23 cellular contexts compared by ENCODE assay signal in the genomic region with DNA sequence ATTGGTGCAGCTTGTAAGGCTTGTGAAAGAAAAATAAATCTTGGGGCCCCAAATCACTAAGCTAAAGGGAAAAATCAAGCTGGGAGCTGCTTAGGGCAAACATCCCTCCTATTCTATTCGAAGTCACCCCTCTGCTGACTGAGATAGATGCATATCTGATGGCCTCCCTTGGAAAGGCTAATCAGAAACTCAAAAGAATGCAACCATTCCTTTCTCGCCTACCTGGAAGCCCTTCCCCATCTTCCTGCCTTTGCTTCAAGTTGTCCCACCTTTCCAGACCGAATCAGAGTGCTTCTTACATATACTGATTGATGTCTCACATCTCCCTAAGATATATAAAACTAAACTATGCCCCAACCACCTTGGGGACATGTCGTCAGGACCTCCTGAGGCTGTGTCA.
DNase-seq lines count a peak whose midpoint lies in the region; ATAC-seq and TF ChIP-seq lines count a peak whose summit lies in the region.
"Had no signal": no experiment of that assay in that cellular context is flagged by ENCODE, and none has a peak within 500 bp of the region (broad histone marks: within the 10 kb centered on the region; RNA-seq: fewer than 3 reads in every experiment).

No MANE protein-coding gene starts in this region.

- TF ChIP-seq CTCF in HCT116 (IDR thresholded peaks at IDR 0.05 in 2 of 3, conservative IDR thresholded peaks at IDR 0.05 in 1 of 3; ENCODE audit: borderline replicate concordance in 1 of 3, insufficient read depth in 1 of 3, low read depth in 2 of 3, low read length in 2 of 3) (no peak), Panc1 (IDR thresholded peaks at IDR 0.05) (no peak), endodermal cell (conservative IDR thresholded peaks at IDR 0.05) (no peak), parathyroid adenoma (IDR thresholded peaks at IDR 0.05) (no peak), chondrocyte (IDR thresholded peaks at IDR 0.05) (no peak)

- H3K36me3 Mint-ChIP-seq in endodermal cell (ENCODE audit: low read depth) (peaks cover 3% of the 10 kb centered on the region), chondrocyte (ENCODE audit: low read depth) (no peaks in the 10 kb centered on the region)
- H3K36me3 Mint-ChIP-seq: IgD-negative memory B cell had no signal

- no TSS peak for BruUV-seq in HCT116 (replicated peaks; lab: Mats Ljungman, UMichigan)
- no TSS peak for BruUV-seq in Panc1 (replicated peaks; lab: Mats Ljungman, UMichigan)

- H3K4me3 Mint-ChIP-seq in endodermal cell = no peak overlapping the region
- no peak overlapping the region for H3K4me3 Mint-ChIP-seq in chondrocyte (ENCODE audit: unreplicated experiment)
- H3K4me3 Mint-ChIP-seq: CD4-positive, alpha-beta T cell; IgD-negative memory B cell had no signal

- ATAC-seq in HCT116 (peak; percentile 50), Panc1 (0 out of 2 replicates have a peak, but pooled peaks have one; percentile 18), GM18498 (IDR thresholded peaks at IDR 0.05; ENCODE audit: unreplicated experiment) (no peak)
- ATAC-seq: GM12878, Right ventricle myocardium inferior had no signal

- no peaks in the 10 kb centered on the region for H3K9me2 ChIP-seq in HCT116 (ENCODE audit: insufficient read depth)

- CTCF ChIA-PET in HCT116 (lab: Charles Lee) = no interaction called here
- CTCF ChIA-PET in Panc1 (lab: Charles Lee) = interaction anchor here (0.6 kb wide), 1 partner anchor 114 kb away, joined by 3 read pairs; no protein-coding TSS in a partner anchor

- H4K20me1 ChIP-seq in HCT116 (ENCODE audit: insufficient read depth) = no peaks in the 10 kb centered on the region
- H4K20me1 ChIP-seq: BLaER1 had no signal

- H3K27me3 ChIP-seq in HCT116 (ENCODE audit: insufficient read depth, low read length) (no peaks in the 10 kb centered on the region), Panc1 (ENCODE audit: control insufficient read depth, insufficient read depth, low read length) (no peaks in the 10 kb centered on the region), endodermal cell (ENCODE audit: control insufficient read depth, insufficient read depth, low read length, poor library complexity, severe bottlenecking) (no peaks in the 10 kb centered on the region), parathyroid adenoma (ENCODE audit: control insufficient read depth, insufficient read depth, low read length) (no peaks in the 10 kb centered on the region)
- H3K27me3 ChIP-seq: BLaER1 had no signal

- H3K4me1 Mint-ChIP-seq in endodermal cell = peaks cover 67% of the 10 kb centered on the region
- peaks cover 10% of the 10 kb centered on the region for H3K4me1 Mint-ChIP-seq in chondrocyte (ENCODE audit: low read depth)
- H3K4me1 Mint-ChIP-seq: IgD-negative memory B cell had no signal

- H3K9me3 ChIP-seq in HCT116 (ENCODE audit: control insufficient read depth in 1 of 2, insufficient read depth in 1 of 2, low read depth in 1 of 2, low read length in 2 of 2) (no peaks in the 10 kb centered on the region), Panc1 (ENCODE audit: control insufficient read depth, insufficient read depth, low read depth, low read length) (no peaks in the 10 kb centered on the region), endodermal cell (ENCODE audit: control insufficient read depth, low read length) (no peaks in the 10 kb centered on the region), parathyroid adenoma (ENCODE audit: control insufficient read depth, low read length) (no peaks in the 10 kb centered on the region)

- TF ChIP-seq POLR2A in HCT116 (IDR thresholded peaks at IDR 0.05; ENCODE audit: borderline replicate concordance, extremely low read depth, insufficient read depth, insufficient read length) = no peak

- TF ChIP-seq RAD21 in HCT116 (IDR thresholded peaks at IDR 0.05; ENCODE audit: low read depth) = no peak

- 30 to 40% methylated on average over 3 to 4 of the region's 4 CpGs for WGBS in endodermal cell (ENCODE audit: insufficient coverage in 1 of 2, insufficient read length in 1 of 2), 2 experiments

- DNase-seq in HCT116 (ENCODE audit: low read depth, low spot score) (no peak), Panc1 (ENCODE audit: low read depth, low spot score) (no peak), endodermal cell (peak; percentile 70), chondrocyte (ENCODE audit: low spot score) (no peak)
- DNase-seq in activated CD4-positive, CD25-positive, alpha-beta regulatory T cell treated with anti-CD3 and anti-CD28 coated beads, Interleukin-2, amount 50 U/mL, for 72 hours = no peak
- DNase-seq: CD4-positive, alpha-beta T cell; COR-L47; DMS 273 treated with DMSO at 0.1 percent for 48 hours; DND-41; MV-4-11; NCI-H1105 treated with DMSO at 0.1 percent for 48 hours; NCI-H1694; NCI-H2081 treated with DMSO at 0.1 percent for 48 hours; NCI-H446; NCI-H526 had no signal

- H3K4me3 ChIP-seq in HCT116 (replicated peaks in 1 of 2; ENCODE audit: low read depth in 1 of 2, low read length in 2 of 2) (0 out of 4 replicates have a peak overlapping the region, but pooled peaks of 1 of the 2 experiments have one; percentile 15), Panc1 (ENCODE audit: low read depth in 2 of 2, low read length in 2 of 2) (no peak overlapping the region), endodermal cell (ENCODE audit: low read length) (no peak overlapping the region), parathyroid adenoma (ENCODE audit: low read depth, low read length) (no peak overlapping the region)
- H3K4me3 ChIP-seq: BLaER1, GM12878, GM23248 had no signal

- H3K4me2 ChIP-seq in HCT116 (ENCODE audit: low read length) = peak overlapping the region; percentile 66
- H3K4me2 ChIP-seq in parathyroid adenoma (ENCODE audit: low read length) = no peak overlapping the region
- H3K4me2 ChIP-seq: BLaER1 had no signal

- H3K79me2 ChIP-seq in HCT116 (ENCODE audit: insufficient read depth, low read length) (no peaks in the 10 kb centered on the region), parathyroid adenoma (no peaks in the 10 kb centered on the region)

- no peak overlapping the region for H3K9ac ChIP-seq in HCT116 (ENCODE audit: low read length)
- H3K9ac ChIP-seq in endodermal cell (ENCODE audit: extremely low read depth, low read length, poor library complexity, severe bottlenecking) = no peak overlapping the region
- no peak overlapping the region for H3K9ac ChIP-seq in parathyroid adenoma
- H3K9ac ChIP-seq: BLaER1, GM23248 had no signal

- peak overlapping the region; percentile 89 for H2AFZ ChIP-seq in HCT116 (ENCODE audit: low read depth, low read length, poor library complexity, severe bottlenecking)
- H2AFZ ChIP-seq in parathyroid adenoma = peak overlapping the region; percentile 22
- H2AFZ ChIP-seq: GM23248 had no signal

- H3K27ac Mint-ChIP-seq in endodermal cell (peak overlapping the region; percentile 82), chondrocyte (ENCODE audit: unreplicated experiment) (no peak overlapping the region)
- H3K27ac Mint-ChIP-seq: CD4-positive, alpha-beta T cell; IgD-negative memory B cell had no signal

- H3K36me3 ChIP-seq in HCT116 (ENCODE audit: control insufficient read depth in 1 of 2, insufficient read depth in 2 of 2, low read length in 2 of 2) (no peaks in the 10 kb centered on the region), Panc1 (ENCODE audit: control insufficient read depth, insufficient read depth, low read length) (no peaks in the 10 kb centered on the region), endodermal cell (ENCODE audit: control insufficient read depth, insufficient read depth, low read length) (no peaks in the 10 kb centered on the region), parathyroid adenoma (ENCODE audit: control insufficient read depth, insufficient read depth, low read length) (no peaks in the 10 kb centered on the region)
- H3K36me3 ChIP-seq: BLaER1 had no signal

- in situ Hi-C loops in Panc1 (cut with HindIII; ENCODE audit: low pct_unique_long_range_greater_than_20kb, low sequenced_read_pairs) = no loop called here

- intact Hi-C loops in HCT116 (cut with micrococcal nuclease) (no loop called here), Panc1 (cut with micrococcal nuclease; ENCODE audit: unreplicated experiment) (no loop called here)

- peaks cover 13 to 39% of the 10 kb centered on the region in 2 experiments for H3K4me1 ChIP-seq in HCT116 (ENCODE audit: control insufficient read depth in 1 of 2, insufficient read depth in 2 of 2, low read length in 2 of 2)
- H3K4me1 ChIP-seq in Panc1 (ENCODE audit: control insufficient read depth, insufficient read depth, low read length) = peaks cover 54% of the 10 kb centered on the region
- peaks cover 17% of the 10 kb centered on the region for H3K4me1 ChIP-seq in endodermal cell (ENCODE audit: control insufficient read depth, insufficient read depth, low read length)
- H3K4me1 ChIP-seq in parathyroid adenoma = peaks cover 18% of the 10 kb centered on the region
- H3K4me1 ChIP-seq: BLaER1 had no signal

- H3K27me3 Mint-ChIP-seq in endodermal cell (ENCODE audit: insufficient read depth) (no peaks in the 10 kb centered on the region), chondrocyte (ENCODE audit: low read depth) (peaks cover 1% of the 10 kb centered on the region)

- RAD21 ChIA-PET in HCT116 (lab: Charles Lee; ENCODE audit: low non-redundant PET in 1 of 2, low total read pairs in 2 of 2, uncharacterized antibody in 2 of 2, unreplicated experiment in 2 of 2) = no interaction called here

- POLR2A ChIA-PET in HCT116 (lab: Charles Lee) = no interaction called here
- POLR2A ChIA-PET in Panc1 (lab: Charles Lee) = no interaction called here

- H3K9me3 Mint-ChIP-seq in endodermal cell = no peaks in the 10 kb centered on the region
- H3K9me3 Mint-ChIP-seq in chondrocyte (ENCODE audit: low read depth) = no peaks in the 10 kb centered on the region
- H3K9me3 Mint-ChIP-seq: CD4-positive, alpha-beta T cell; IgD-negative memory B cell had no signal

- H3K27ac ChIP-seq in HCT116 (ENCODE audit: low read depth, low read length) = no peak overlapping the region
- H3K27ac ChIP-seq in Panc1 (ENCODE audit: low read length) = peak overlapping the region; percentile 96
- H3K27ac ChIP-seq in endodermal cell (ENCODE audit: low read depth, low read length) = no peak overlapping the region
- H3K27ac ChIP-seq in parathyroid adenoma = peak overlapping the region; percentile 25
- H3K27ac ChIP-seq: BLaER1, GM23248, HL-60 had no signal

TF ChIP-seq in HCT116, 20 proteins besides CTCF, POLR2A, EP300 and RAD21 (continues in another document):
- TF ChIP-seq POLR2AphosphoS5 (IDR thresholded peaks at IDR 0.05; ENCODE audit: low read depth, low read length) (no peak), CBX3 (IDR thresholded peaks at IDR 0.05; ENCODE audit: low read depth) (no peak), EGR1 (IDR thresholded peaks at IDR 0.05; ENCODE audit: low read depth) (no peak), ELF1 (IDR thresholded peaks at IDR 0.05; ENCODE audit: borderline replicate concordance, low read depth) (no peak)
- TF ChIP-seq, protein P1, sequence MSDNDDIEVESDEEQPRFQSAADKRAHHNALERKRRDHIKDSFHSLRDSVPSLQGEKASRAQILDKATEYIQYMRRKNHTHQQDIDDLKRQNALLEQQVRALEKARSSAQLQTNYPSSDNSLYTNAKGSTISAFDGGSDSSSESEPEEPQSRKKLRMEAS (IDR thresholded peaks at IDR 0.05) = no peak

Comparison
In these comparisons a context has a peak if more than half of its experiments do, and no peak if none do; other contexts are left out.
1. H3K27ac ChIP-seq: peak in Panc1 (single experiment) and parathyroid adenoma (single experiment); none in HCT116 (single experiment) and endodermal cell (single experiment).